Comparison of ENCODE assay signal across 12 cellular contexts in the genomic region with DNA sequence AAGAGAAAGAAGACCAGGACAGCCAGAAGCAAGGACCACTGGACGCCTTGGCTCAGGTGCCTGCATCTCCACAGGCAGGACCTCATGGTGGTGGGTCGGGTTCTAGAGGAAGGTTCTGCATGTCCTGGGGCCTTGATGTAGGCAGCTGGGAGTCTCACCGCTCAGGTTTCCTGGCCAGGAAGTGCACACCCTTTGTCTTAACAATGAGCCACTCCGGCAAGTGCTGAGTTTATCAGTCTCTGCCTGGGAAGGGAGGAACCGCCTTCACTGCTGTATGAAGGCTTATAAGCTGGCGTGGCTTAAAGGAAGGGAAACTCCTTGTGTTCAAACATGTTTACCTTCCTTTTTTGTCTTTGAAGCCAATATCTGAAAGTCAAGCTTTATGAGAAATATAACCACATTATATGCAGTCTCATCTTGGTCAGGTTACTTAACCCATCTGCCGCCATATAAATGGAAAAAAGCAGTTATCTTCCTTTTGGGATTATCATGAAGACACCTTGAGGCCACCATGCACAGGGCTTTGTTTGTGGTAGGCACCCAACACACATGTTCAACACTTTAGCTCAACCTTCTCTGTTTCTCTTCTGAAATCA. TPM values are rescaled to one million over a fixed set of nuclear protein-coding genes. Genes with fewer than 3 reads are reported as not detected.
DNase-seq lines count a peak whose midpoint lies in the region; ATAC-seq and TF ChIP-seq lines count a peak whose summit lies in the region.
"Had no signal": no experiment of that assay in that cellular context is flagged by ENCODE, and none has a peak within 500 bp of the region (broad histone marks: within the 10 kb centered on the region; RNA-seq: fewer than 3 reads in every experiment).

A gene with protein sequence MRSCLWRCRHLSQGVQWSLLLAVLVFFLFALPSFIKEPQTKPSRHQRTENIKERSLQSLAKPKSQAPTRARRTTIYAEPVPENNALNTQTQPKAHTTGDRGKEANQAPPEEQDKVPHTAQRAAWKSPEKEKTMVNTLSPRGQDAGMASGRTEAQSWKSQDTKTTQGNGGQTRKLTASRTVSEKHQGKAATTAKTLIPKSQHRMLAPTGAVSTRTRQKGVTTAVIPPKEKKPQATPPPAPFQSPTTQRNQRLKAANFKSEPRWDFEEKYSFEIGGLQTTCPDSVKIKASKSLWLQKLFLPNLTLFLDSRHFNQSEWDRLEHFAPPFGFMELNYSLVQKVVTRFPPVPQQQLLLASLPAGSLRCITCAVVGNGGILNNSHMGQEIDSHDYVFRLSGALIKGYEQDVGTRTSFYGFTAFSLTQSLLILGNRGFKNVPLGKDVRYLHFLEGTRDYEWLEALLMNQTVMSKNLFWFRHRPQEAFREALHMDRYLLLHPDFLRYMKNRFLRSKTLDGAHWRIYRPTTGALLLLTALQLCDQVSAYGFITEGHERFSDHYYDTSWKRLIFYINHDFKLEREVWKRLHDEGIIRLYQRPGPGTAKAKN (minus strand): TSS at position 205 of the 596 bp plus-strand sequence. CDS start 119 bp downstream, at position 86.

- peaks cover 0 to 5% of the 10 kb centered on the region in 2 donors for H3K36me3 Mint-ChIP-seq in CD4-positive, alpha-beta memory T cell
- peaks cover 5% of the 10 kb centered on the region for H3K36me3 Mint-ChIP-seq in nephron progenitor cell (ENCODE audit: low read depth)

- H3K4me1 ChIP-seq in CD4-positive, alpha-beta memory T cell (ENCODE audit: insufficient read depth, low read length): peaks cover 36% of the 10 kb centered on the region
- peaks cover 25% of the 10 kb centered on the region for H3K4me1 ChIP-seq in RWPE2 (ENCODE audit: insufficient read depth, poor library complexity, severe bottlenecking)
- H3K4me1 ChIP-seq in mucosa of rectum (ENCODE audit: control insufficient read depth in 2 of 2, insufficient read depth in 2 of 2, low read length in 2 of 2): peaks cover 12 to 37% of the 10 kb centered on the region in 2 donors
- no peaks in the 10 kb centered on the region for H3K4me1 ChIP-seq in ascending aorta

- peak within 1 kb of the TSS; percentile 91 for H3K9ac ChIP-seq in mucosa of rectum (ENCODE audit: low read depth in 1 of 2, low read length in 2 of 2)

- peak; percentile 28 to 66 (median 55) for DNase-seq in CD4-positive, alpha-beta memory T cell
- DNase-seq in RWPE2 (ENCODE audit: low spot score) (no peak), nephron progenitor cell (no peak), ascending aorta (ENCODE audit: low spot score in 2 of 2) (no peak), cerebellar nuclear complex (lab: John Stamatoyannopoulos, UW) (no peak)
- DNase-seq in central memory CD4-positive, alpha-beta T cell: peak; percentile 49
- DNase-seq: activated CD8-positive, alpha-beta memory T cell treated with anti-CD3 and anti-CD28 coated beads for 24 hours; BE2C; H9; NCI-H69 had no signal

- POLR2A ChIA-PET in CD4-positive, alpha-beta memory T cell (lab: Charles Lee; ENCODE audit: partially characterized antibody): interaction anchor here (0.8 to 4.8 kb wide), 12 partner anchors 9 to 128 kb away, joined by 3 to 40 read pairs (median 3); no protein-coding TSS in a partner anchor

- H3K27ac Mint-ChIP-seq in CD4-positive, alpha-beta memory T cell: peak within 1 kb of the TSS; percentile 67 to 91 (median 84)
- no peak within 1 kb of the TSS for H3K27ac Mint-ChIP-seq in nephron progenitor cell
- H3K27ac Mint-ChIP-seq: H9 had no signal

- H3K4me3 Mint-ChIP-seq in CD4-positive, alpha-beta memory T cell: peak within 1 kb of the TSS; percentile 81 to 96 (median 88)
- H3K4me3 Mint-ChIP-seq in nephron progenitor cell: no peak within 1 kb of the TSS
- H3K4me3 Mint-ChIP-seq: H9 had no signal

- H3K4me1 Mint-ChIP-seq in CD4-positive, alpha-beta memory T cell: peaks cover 16 to 37% (median 34%) of the 10 kb centered on the region in 4 donors
- peaks cover 37% of the 10 kb centered on the region for H3K4me1 Mint-ChIP-seq in nephron progenitor cell

- peaks cover 0 to 17% (median 7%) of the 10 kb centered on the region in 8 donors for H3K9me3 Mint-ChIP-seq in CD4-positive, alpha-beta memory T cell
- H3K9me3 Mint-ChIP-seq in nephron progenitor cell: peaks cover 26% of the 10 kb centered on the region
- H3K9me3 Mint-ChIP-seq: H9 had no signal

- TF ChIP-seq CTCF in RWPE2 (IDR thresholded peaks at IDR 0.05; ENCODE audit: poor library complexity, severe bottlenecking): no peak
- no peak for TF ChIP-seq CTCF in nephron progenitor cell (IDR thresholded peaks at IDR 0.05)
- TF ChIP-seq CTCF in ascending aorta (IDR thresholded peaks at IDR 0.05): no peak

- CTCF ChIA-PET in CD4-positive, alpha-beta memory T cell (lab: Charles Lee; ENCODE audit: partially characterized antibody): interaction anchor here (0.9 to 4.1 kb wide), 3 partner anchors 20 to 38 kb away, joined by 4 to 19 read pairs (median 18); no protein-coding TSS in a partner anchor

- H3K27me3 Mint-ChIP-seq in CD4-positive, alpha-beta memory T cell: no peaks in the 10 kb centered on the region
- H3K27me3 Mint-ChIP-seq in nephron progenitor cell (ENCODE audit: low read depth, poor library complexity): peaks cover 22% of the 10 kb centered on the region

- no peaks in the 10 kb centered on the region for H3K27me3 ChIP-seq in CD4-positive, alpha-beta memory T cell (ENCODE audit: insufficient read depth, low read length)
- H3K27me3 ChIP-seq in RWPE2 (ENCODE audit: insufficient read depth, poor library complexity, severe bottlenecking) (no peaks in the 10 kb centered on the region), mucosa of rectum (ENCODE audit: control insufficient read depth in 2 of 2, insufficient read depth in 2 of 2, low read length in 2 of 2) (no peaks in the 10 kb centered on the region), ascending aorta (no peaks in the 10 kb centered on the region)
- H3K27me3 ChIP-seq: BE2C had no signal

- ATAC-seq in RWPE2 (ENCODE audit: low read depth) (peak; percentile 74), GM18873 (IDR thresholded peaks at IDR 0.05; ENCODE audit: low FRiP score, unreplicated experiment) (no peak)

- no peaks in the 10 kb centered on the region for H3K36me3 ChIP-seq in CD4-positive, alpha-beta memory T cell (ENCODE audit: insufficient read depth, low read length)
- H3K36me3 ChIP-seq in RWPE2 (ENCODE audit: low read depth) (no peaks in the 10 kb centered on the region), mucosa of rectum (ENCODE audit: control insufficient read depth in 2 of 2, insufficient read depth in 2 of 2, low read length in 2 of 2) (peaks cover 0 to 2% of the 10 kb centered on the region in 2 donors), ascending aorta (no peaks in the 10 kb centered on the region)
- H3K36me3 ChIP-seq: BE2C had no signal

- no peaks in the 10 kb centered on the region for H3K9me3 ChIP-seq in CD4-positive, alpha-beta memory T cell (ENCODE audit: control insufficient read depth in 1 of 2, low read length in 2 of 2)
- H3K9me3 ChIP-seq in RWPE2 (ENCODE audit: severe bottlenecking) (no peaks in the 10 kb centered on the region), mucosa of rectum (ENCODE audit: control insufficient read depth in 2 of 2, low read length in 2 of 2) (no peaks in the 10 kb centered on the region), ascending aorta (peaks cover 0 to 17% of the 10 kb centered on the region in 2 donors)
- H3K9me3 ChIP-seq: BE2C had no signal

- intact Hi-C loops in CD4-positive, alpha-beta memory T cell (cut with micrococcal nuclease): loop anchor here (5.0 kb wide), 1 partner anchor 39 kb away; no protein-coding TSS in a partner anchor
- intact Hi-C loops in ascending aorta (cut with DNase I): no loop called here

- peak within 1 kb of the TSS; percentile 33 for H3K27ac ChIP-seq in CD4-positive, alpha-beta memory T cell (ENCODE audit: low read depth, low read length)
- H3K27ac ChIP-seq in RWPE2 (ENCODE audit: poor library complexity, severe bottlenecking) (no peak within 1 kb of the TSS), mucosa of rectum (ENCODE audit: low read depth in 2 of 2, low read length in 2 of 2) (peak within 1 kb of the TSS; percentile 91), ascending aorta (no peak within 1 kb of the TSS)

- peak within 1 kb of the TSS; percentile 36 to 59 for H3K4me3 ChIP-seq in CD4-positive, alpha-beta memory T cell (ENCODE audit: low read length in 2 of 2)
- H3K4me3 ChIP-seq in RWPE2 (ENCODE audit: severe bottlenecking) (no peak within 1 kb of the TSS), mucosa of rectum (ENCODE audit: low read length in 2 of 2) (peak within 1 kb of the TSS; percentile 86 to 88), ascending aorta (no peak within 1 kb of the TSS)

RNA-seq across cellular contexts. Expression of the gene that starts here (rescaled TPM):
- 10 to 100 TPM; 12.7 to 14.6 TPM for total RNA-seq in CD4-positive, alpha-beta memory T cell
- 10 to 100 TPM; 14.3 to 45.8 TPM for polyA plus RNA-seq in CD4-positive, alpha-beta memory T cell
- total RNA-seq in ascending aorta: 3.4 TPM
- total RNA-seq: H9 had no signal

Comparison
In these comparisons a context has a peak if more than half of its experiments do, and no peak if none do; other contexts are left out.
1. DNase-seq: peak in CD4-positive, alpha-beta memory T cell (5 of 5) and central memory CD4-positive, alpha-beta T cell (single experiment); none in RWPE2 (single experiment), nephron progenitor cell (single experiment), ascending aorta (0 of 2) and cerebellar nuclear complex (0 of 2).
2. H3K27ac ChIP-seq: peak in CD4-positive, alpha-beta memory T cell (single experiment) and mucosa of rectum (2 of 2); none in RWPE2 (single experiment) and ascending aorta (0 of 2).
3. H3K4me3 ChIP-seq: peak in CD4-positive, alpha-beta memory T cell (2 of 2) and mucosa of rectum (2 of 2); none in RWPE2 (single experiment) and ascending aorta (0 of 2).